30 cellular contexts compared by ENCODE assay signal in the genomic region with DNA sequence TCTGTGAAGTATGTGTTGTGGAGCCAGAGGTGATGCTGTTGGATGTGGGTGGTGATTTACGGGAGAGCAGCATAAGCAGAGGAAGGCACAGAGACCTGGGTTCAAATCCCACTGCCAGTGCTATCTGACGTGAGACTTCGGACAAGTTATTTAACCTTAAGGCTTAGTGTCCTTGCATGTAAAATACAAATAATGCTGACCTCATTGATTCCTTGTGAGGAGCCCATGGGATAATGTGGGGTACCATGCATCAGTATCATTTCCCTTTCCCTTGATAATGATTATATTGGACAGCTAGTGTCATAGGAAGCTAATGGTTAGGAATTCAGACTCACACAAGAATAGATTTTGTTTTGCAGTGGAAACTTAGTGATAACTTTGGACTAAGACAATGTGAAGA.
"Had no signal": no experiment of that assay in that cellular context is flagged by ENCODE, and none has a peak within 500 bp of the region (broad histone marks: within the 10 kb centered on the region; RNA-seq: fewer than 3 reads in every experiment).

No MANE protein-coding gene starts in this region.

- H3K4me3 ChIP-seq: pancreas, psoas muscle, skin epidermis, smooth muscle cell, spleen, thoracic aorta, thyroid gland, tibial nerve, upper lobe of left lung, vagina had no signal

- H3K27me3 ChIP-seq: neutrophil, pancreas, spleen, thyroid gland, tibial nerve, upper lobe of left lung, vagina had no signal

- FAIRE-seq: urothelium cell line had no signal

- H3K27ac ChIP-seq: neutrophil, pancreas, psoas muscle, skin epidermis, spleen, thoracic aorta, thyroid gland, tibial nerve, upper lobe of left lung, vagina had no signal

- H3K9me3 ChIP-seq: neutrophil, pancreas, psoas muscle, spleen, thoracic aorta, thyroid gland, tibial nerve, upper lobe of left lung, vagina had no signal

- ATAC-seq: naive thymus-derived CD8-positive, alpha-beta T cell; natural killer cell treated with Interleukin-12 subunit alpha and Interleukin-12 subunit beta and Interleukin-15 and Interleukin-18, amount 100 ng/mL, for 72 hours; pancreas; psoas muscle; sciatic nerve; stimulated activated memory B cell treated with anti-CD40 and anti-IgM and Interleukin-4, amounts not matched to agents 10 μg/mL and 1 μg/mL and 100 μg/mL, for 72 hours; stimulated activated naive CD8-positive, alpha-beta T cell treated with anti-CD3 and anti-CD28 coated beads, Interleukin-15, amount 100 ng/mL, for 72 hours; stimulated activated naive CD8-positive, alpha-beta T cell treated with anti-CD3 and anti-CD28 coated beads, Interleukin-15, Interleukin-2, amounts not matched to agents 100 U/mL and 50 U/mL, for 24 hours had no signal

- H3K36me3 ChIP-seq: neutrophil, pancreas, spleen, thoracic aorta, thyroid gland, tibial nerve, upper lobe of left lung, vagina had no signal

- H3K4me2 ChIP-seq: smooth muscle cell had no signal

- H3K4me1 ChIP-seq: pancreas, psoas muscle, thyroid gland had no signal

- DNase-seq: naive B cell; naive thymus-derived CD8-positive, alpha-beta T cell; nephron progenitor cell; nucleus accumbens; pancreas; psoas muscle; right cardiac atrium; spleen; stimulated activated CD4-positive, alpha-beta T cell treated with anti-CD3 and anti-CD28 coated beads, Interleukin-12 subunit alpha, Interleukin-12 subunit beta, amount 100 ng/mL, for 4 hours; stimulated activated CD4-positive, alpha-beta T cell treated with anti-CD3 and anti-CD28 coated beads, Interleukin-1b, Interleukin-23, amount 100 ng/mL, for 48 hours; stimulated activated CD4-positive, alpha-beta T cell treated with anti-CD3 and anti-CD28 coated beads, Interleukin-4, amount 100 ng/mL, for 1 hour; stimulated activated CD4-positive, alpha-beta T cell treated with anti-CD3 and anti-CD28 coated beads, Interleukin-4, amount 100 ng/mL, for 4 hours; stimulated activated CD8-positive, alpha-beta memory T cell treated with anti-CD3 and anti-CD28 coated beads, Interleukin-4, amount 100 ng/mL, for 48 hours; stimulated activated naive CD4-positive, alpha-beta T cell; stimulated activated naive CD8-positive, alpha-beta T cell treated with anti-CD3 and anti-CD28 coated beads, Interleukin-15, amount 100 ng/mL, for 72 hours; stimulated activated naive CD8-positive, alpha-beta T cell treated with anti-CD3 and anti-CD28 coated beads, Interleukin-15, Interleukin-2, amounts not matched to agents 100 U/mL and 50 U/mL, for 24 hours; substantia nigra; thyroid gland; trophoblast cell; upper lobe of left lung had no signal
